Comparison of ENCODE assay signal across 15 cellular contexts in the genomic region with DNA sequence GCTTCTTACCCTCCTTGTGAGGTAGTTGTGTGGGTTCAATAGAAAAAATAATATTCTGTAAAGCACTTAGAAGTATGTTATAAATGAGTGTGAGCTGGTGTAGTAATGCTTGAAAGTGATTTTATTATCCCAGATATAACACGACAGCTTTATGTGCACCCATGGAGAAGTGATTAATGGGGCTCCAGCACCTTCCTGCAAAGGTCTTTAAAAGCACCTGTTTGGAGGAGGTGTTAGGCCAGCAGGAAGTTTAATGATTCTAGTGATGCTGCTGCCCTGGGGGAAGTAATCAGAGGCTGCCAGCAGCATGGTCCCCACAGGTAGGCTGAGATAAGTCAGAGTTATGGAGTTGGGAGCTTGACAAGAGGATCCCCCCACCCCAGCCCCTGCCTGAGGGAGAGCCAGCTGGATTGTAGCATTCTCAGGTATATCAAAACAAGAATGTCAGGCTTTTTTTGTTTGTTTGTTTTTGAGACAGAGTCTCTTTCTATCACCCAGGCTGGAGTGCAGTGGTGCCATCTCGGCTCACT.
DNase-seq lines count a peak whose midpoint lies in the region; ATAC-seq and TF ChIP-seq lines count a peak whose summit lies in the region.
"Had no signal": no experiment of that assay in that cellular context is flagged by ENCODE, and none has a peak within 500 bp of the region (broad histone marks: within the 10 kb centered on the region; RNA-seq: fewer than 3 reads in every experiment).

No MANE protein-coding gene starts in this region.

- H3K27me3 Mint-ChIP-seq in T-helper 17 cell (peaks cover 21% of the 10 kb centered on the region), type B pancreatic cell (peaks cover 3% of the 10 kb centered on the region)

- H3K36me3 Mint-ChIP-seq in T-helper 17 cell (ENCODE audit: low read depth) (peaks cover 3% of the 10 kb centered on the region), type B pancreatic cell (no peaks in the 10 kb centered on the region)

- H3K4me1 Mint-ChIP-seq in T-helper 17 cell (no peaks in the 10 kb centered on the region), type B pancreatic cell (ENCODE audit: unreplicated experiment) (no peaks in the 10 kb centered on the region)
- H3K4me1 Mint-ChIP-seq: B cell had no signal

- ATAC-seq in T-helper 17 cell, result no peak
- ATAC-seq: GM23338, K562 had no signal

- DNase-seq in NCI-H2081 (lab: John Stamatoyannopoulos, UW), result peak; percentile 46 to 79
- no peak for DNase-seq in NCI-H2081 treated with DMSO at 0.1 percent for 48 hours (lab: John Stamatoyannopoulos, UW)
- peak; percentile 61 for DNase-seq in COR-L47 (lab: John Stamatoyannopoulos, UW)
- peak; percentile 13 for DNase-seq in NCI-H128 (lab: John Stamatoyannopoulos, UW; ENCODE audit: unreplicated experiment)
- peak; percentile 57 for DNase-seq in NCI-H69 (lab: John Stamatoyannopoulos, UW)
- no peak for DNase-seq in ACHN
- no peak for DNase-seq in T-helper 17 cell
- DNase-seq in type B pancreatic cell (ENCODE audit: extremely low spot score, unreplicated experiment), result no peak
- DNase-seq: C1 segment of cervical spinal cord; CD4-positive, alpha-beta T cell; DMS53; H7 had no signal

- in situ Hi-C loops in ACHN (cut with HindIII; ENCODE audit: low pct_ligation_motif_present, low pct_unique_long_range_greater_than_20kb, low sequenced_read_pairs), result no loop called here

- no peak overlapping the region for H3K27ac Mint-ChIP-seq in T-helper 17 cell
- H3K27ac Mint-ChIP-seq in type B pancreatic cell, result no peak overlapping the region
- H3K27ac Mint-ChIP-seq: B cell; CD4-positive, alpha-beta T cell; GM23338 had no signal

- H3K9me3 Mint-ChIP-seq in type B pancreatic cell, result no peaks in the 10 kb centered on the region
- H3K9me3 Mint-ChIP-seq: CD4-positive, alpha-beta T cell had no signal

- no peaks in the 10 kb centered on the region for H3K9me3 ChIP-seq in T-helper 17 cell (ENCODE audit: control insufficient read depth, low read length, poor library complexity, severe bottlenecking)

- H3K4me3 Mint-ChIP-seq in T-helper 17 cell (no peak overlapping the region), type B pancreatic cell (no peak overlapping the region)
- H3K4me3 Mint-ChIP-seq: B cell; CD4-positive, alpha-beta T cell; GM23338 had no signal

- TF ChIP-seq CTCF in type B pancreatic cell (conservative IDR thresholded peaks at IDR 0.05), result no peak

Comparison
In these comparisons a context has a peak if more than half of its experiments do, and no peak if none do; other contexts are left out.
1. DNase-seq: peak in NCI-H2081 (2 of 2), COR-L47 (single experiment), NCI-H128 (single experiment) and NCI-H69 (single experiment); none in NCI-H2081 treated with DMSO at 0.1 percent for 48 hours (single experiment), ACHN (single experiment), T-helper 17 cell (0 of 3) and type B pancreatic cell (single experiment).